In the genomic region with DNA sequence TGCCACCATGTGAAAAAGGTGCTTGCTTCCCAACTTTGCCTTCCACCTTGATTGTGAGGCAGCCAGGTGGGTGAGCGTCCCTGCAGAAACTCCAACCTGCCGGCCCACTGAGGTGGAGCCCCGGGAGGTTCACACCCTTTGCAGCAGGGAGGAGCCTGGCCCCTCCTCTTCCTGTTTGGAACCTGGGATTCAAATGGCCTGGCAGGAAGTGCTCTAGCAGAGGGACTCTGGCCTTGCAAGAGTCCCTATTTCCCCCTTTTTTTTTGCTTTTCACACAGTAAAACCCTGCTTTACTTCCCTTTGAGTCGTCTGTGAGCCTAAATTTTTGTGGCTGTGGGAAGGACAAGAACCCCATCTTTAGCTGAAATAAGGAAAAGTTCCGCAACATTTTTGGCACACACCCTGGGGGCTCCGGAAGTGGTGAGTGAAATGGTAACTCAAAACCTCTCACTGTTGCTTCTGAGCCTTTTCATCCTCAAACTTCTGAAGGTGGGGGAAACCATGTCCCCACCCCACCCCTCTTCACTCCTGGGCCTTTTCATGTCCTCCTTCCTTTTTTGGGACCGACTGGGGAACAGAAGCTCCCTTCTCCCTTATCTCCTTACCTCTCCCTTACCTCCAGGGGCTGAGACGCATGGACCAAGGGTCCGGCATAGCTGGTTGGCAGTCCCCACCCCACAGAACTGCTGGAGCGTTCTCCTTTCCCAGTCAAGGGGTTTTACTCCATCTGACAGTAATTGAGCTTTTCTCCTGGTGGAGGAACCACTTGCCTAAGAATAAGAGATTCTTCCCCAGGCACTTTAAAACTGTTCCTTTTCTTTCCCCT, we compare ENCODE assay signal across 1 cellular context.
TF ChIP-seq lines count a peak whose summit lies in the region.

No MANE protein-coding gene starts in this region.

TF ChIP-seq in HepG2, 621 proteins besides CTCF, POLR2A, EP300 and RAD21 (continued from another document):
- TF ChIP-seq, protein P1, sequence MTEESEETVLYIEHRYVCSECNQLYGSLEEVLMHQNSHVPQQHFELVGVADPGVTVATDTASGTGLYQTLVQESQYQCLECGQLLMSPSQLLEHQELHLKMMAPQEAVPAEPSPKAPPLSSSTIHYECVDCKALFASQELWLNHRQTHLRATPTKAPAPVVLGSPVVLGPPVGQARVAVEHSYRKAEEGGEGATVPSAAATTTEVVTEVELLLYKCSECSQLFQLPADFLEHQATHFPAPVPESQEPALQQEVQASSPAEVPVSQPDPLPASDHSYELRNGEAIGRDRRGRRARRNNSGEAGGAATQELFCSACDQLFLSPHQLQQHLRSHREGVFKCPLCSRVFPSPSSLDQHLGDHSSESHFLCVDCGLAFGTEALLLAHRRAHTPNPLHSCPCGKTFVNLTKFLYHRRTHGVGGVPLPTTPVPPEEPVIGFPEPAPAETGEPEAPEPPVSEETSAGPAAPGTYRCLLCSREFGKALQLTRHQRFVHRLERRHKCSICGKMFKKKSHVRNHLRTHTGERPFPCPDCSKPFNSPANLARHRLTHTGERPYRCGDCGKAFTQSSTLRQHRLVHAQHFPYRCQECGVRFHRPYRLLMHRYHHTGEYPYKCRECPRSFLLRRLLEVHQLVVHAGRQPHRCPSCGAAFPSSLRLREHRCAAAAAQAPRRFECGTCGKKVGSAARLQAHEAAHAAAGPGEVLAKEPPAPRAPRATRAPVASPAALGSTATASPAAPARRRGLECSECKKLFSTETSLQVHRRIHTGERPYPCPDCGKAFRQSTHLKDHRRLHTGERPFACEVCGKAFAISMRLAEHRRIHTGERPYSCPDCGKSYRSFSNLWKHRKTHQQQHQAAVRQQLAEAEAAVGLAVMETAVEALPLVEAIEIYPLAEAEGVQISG (CRISPR knock-in tag; IDR thresholded peaks at IDR 0.05): no peak
- peak; percentile 46; the same call in 1 of the 2 replicates for TF ChIP-seq POLR2AphosphoS5 (IDR thresholded peaks at IDR 0.05; ENCODE audit: low read depth, low read length)
- TF ChIP-seq, protein P2, sequence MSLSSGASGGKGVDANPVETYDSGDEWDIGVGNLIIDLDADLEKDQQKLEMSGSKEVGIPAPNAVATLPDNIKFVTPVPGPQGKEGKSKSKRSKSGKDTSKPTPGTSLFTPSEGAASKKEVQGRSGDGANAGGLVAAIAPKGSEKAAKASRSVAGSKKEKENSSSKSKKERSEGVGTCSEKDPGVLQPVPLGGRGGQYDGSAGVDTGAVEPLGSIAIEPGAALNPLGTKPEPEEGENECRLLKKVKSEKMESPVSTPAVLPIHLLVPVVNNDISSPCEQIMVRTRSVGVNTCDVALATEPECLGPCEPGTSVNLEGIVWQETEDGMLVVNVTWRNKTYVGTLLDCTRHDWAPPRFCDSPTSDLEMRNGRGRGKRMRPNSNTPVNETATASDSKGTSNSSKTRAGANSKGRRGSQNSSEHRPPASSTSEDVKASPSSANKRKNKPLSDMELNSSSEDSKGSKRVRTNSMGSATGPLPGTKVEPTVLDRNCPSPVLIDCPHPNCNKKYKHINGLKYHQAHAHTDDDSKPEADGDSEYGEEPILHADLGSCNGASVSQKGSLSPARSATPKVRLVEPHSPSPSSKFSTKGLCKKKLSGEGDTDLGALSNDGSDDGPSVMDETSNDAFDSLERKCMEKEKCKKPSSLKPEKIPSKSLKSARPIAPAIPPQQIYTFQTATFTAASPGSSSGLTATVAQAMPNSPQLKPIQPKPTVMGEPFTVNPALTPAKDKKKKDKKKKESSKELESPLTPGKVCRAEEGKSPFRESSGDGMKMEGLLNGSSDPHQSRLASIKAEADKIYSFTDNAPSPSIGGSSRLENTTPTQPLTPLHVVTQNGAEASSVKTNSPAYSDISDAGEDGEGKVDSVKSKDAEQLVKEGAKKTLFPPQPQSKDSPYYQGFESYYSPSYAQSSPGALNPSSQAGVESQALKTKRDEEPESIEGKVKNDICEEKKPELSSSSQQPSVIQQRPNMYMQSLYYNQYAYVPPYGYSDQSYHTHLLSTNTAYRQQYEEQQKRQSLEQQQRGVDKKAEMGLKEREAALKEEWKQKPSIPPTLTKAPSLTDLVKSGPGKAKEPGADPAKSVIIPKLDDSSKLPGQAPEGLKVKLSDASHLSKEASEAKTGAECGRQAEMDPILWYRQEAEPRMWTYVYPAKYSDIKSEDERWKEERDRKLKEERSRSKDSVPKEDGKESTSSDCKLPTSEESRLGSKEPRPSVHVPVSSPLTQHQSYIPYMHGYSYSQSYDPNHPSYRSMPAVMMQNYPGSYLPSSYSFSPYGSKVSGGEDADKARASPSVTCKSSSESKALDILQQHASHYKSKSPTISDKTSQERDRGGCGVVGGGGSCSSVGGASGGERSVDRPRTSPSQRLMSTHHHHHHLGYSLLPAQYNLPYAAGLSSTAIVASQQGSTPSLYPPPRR (CRISPR knock-in tag; IDR thresholded peaks at IDR 0.05; ENCODE audit: borderline replicate concordance): no peak
- TF ChIP-seq, protein P3, sequence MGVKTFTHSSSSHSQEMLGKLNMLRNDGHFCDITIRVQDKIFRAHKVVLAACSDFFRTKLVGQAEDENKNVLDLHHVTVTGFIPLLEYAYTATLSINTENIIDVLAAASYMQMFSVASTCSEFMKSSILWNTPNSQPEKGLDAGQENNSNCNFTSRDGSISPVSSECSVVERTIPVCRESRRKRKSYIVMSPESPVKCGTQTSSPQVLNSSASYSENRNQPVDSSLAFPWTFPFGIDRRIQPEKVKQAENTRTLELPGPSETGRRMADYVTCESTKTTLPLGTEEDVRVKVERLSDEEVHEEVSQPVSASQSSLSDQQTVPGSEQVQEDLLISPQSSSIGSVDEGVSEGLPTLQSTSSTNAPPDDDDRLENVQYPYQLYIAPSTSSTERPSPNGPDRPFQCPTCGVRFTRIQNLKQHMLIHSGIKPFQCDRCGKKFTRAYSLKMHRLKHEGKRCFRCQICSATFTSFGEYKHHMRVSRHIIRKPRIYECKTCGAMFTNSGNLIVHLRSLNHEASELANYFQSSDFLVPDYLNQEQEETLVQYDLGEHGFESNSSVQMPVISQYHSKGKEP (CRISPR knock-in tag; IDR thresholded peaks at IDR 0.05): no peak
- no peak for TF ChIP-seq ZNF558 (CRISPR knock-in tag; IDR thresholded peaks at IDR 0.05; ENCODE audit: borderline replicate concordance)
- no peak for TF ChIP-seq NFYC (CRISPR knock-in tag; IDR thresholded peaks at IDR 0.05)
- TF ChIP-seq POGZ (CRISPR knock-in tag; IDR thresholded peaks at IDR 0.05): 0 out of 2 replicates have a peak, but pooled peaks have one; percentile 21
- TF ChIP-seq ZNF703 (CRISPR knock-in tag; IDR thresholded peaks at IDR 0.05; ENCODE audit: borderline replicate concordance): no peak
- TF ChIP-seq SIN3A (IDR thresholded peaks at IDR 0.05; ENCODE audit: borderline replicate concordance, low read depth, low read length): peak; percentile 37; the same call in 1 of the 2 replicates
